ENCODE assay signal across 10 cellular contexts in genomic region chr22:38824587-38824986, GRCh38. TPM values are rescaled to one million over a fixed set of nuclear protein-coding genes. Genes with fewer than 3 reads are reported as not detected.
DNase-seq lines count a peak whose midpoint lies in the region; ATAC-seq and TF ChIP-seq lines count a peak whose summit lies in the region.
"Had no signal": no experiment of that assay in that cellular context is flagged by ENCODE, and none has a peak within 500 bp of the region (broad histone marks: within the 10 kb centered on the region; RNA-seq: fewer than 3 reads in every experiment).

No MANE protein-coding gene starts in this region.

- H3K79me2 ChIP-seq in fibroblast of lung (ENCODE audit: control insufficient read depth, insufficient read depth, low read length) = no peaks in the 10 kb centered on the region

- H4K20me1 ChIP-seq in fibroblast of lung (ENCODE audit: control insufficient read depth, extremely low read depth, insufficient read depth, low read length) = no peaks in the 10 kb centered on the region

- no peak overlapping the region for H3K9ac ChIP-seq in fibroblast of lung (ENCODE audit: insufficient read depth, low read length)

- no peak overlapping the region for H3K27ac Mint-ChIP-seq in nephron progenitor cell

- DNase-seq in Daoy (ENCODE audit: low read depth) = peak; percentile 70
- peak; percentile 71 for DNase-seq in M059J (ENCODE audit: low read depth)
- peak; percentile 27 to 39 for DNase-seq in activated CD4-positive, alpha-beta T cell treated with anti-CD3 and anti-CD28 coated beads, Interleukin-2, amount 50 U/mL, for 48 hours
- peak; percentile 62 to 75 for DNase-seq in fibroblast of lung (ENCODE audit: low read depth in 2 of 2)
- peak; percentile 90 for DNase-seq in nephron progenitor cell
- no peak for DNase-seq in NCI-H128 (lab: John Stamatoyannopoulos, UW; ENCODE audit: unreplicated experiment)
- no peak for DNase-seq in NCI-H1436 (lab: John Stamatoyannopoulos, UW)

- no peaks in the 10 kb centered on the region for H3K36me3 ChIP-seq in fibroblast of lung (ENCODE audit: control insufficient read depth, insufficient read depth, low read length)

- ATAC-seq in HG03175 (IDR thresholded peaks at IDR 0.05; ENCODE audit: unreplicated experiment) = no peak

- no peaks in the 10 kb centered on the region for H3K4me1 ChIP-seq in fibroblast of lung (ENCODE audit: control insufficient read depth, extremely low read depth, insufficient read depth, low read length)

- H3K36me3 Mint-ChIP-seq in nephron progenitor cell (ENCODE audit: low read depth) = no peaks in the 10 kb centered on the region
- H3K36me3 Mint-ChIP-seq: IgD-negative memory B cell had no signal

- H3K4me1 Mint-ChIP-seq in nephron progenitor cell = no peaks in the 10 kb centered on the region

- H3K27me3 Mint-ChIP-seq in nephron progenitor cell (ENCODE audit: low read depth, poor library complexity) = peaks cover 22% of the 10 kb centered on the region

- H3K4me2 ChIP-seq in fibroblast of lung (ENCODE audit: extremely low read depth, insufficient read depth, low read length) = no peak overlapping the region

- H2AFZ ChIP-seq in fibroblast of lung (ENCODE audit: low read length) = no peak overlapping the region

- TF ChIP-seq CTCF in fibroblast of lung (conservative IDR thresholded peaks at IDR 0.05 in 1 of 2, IDR thresholded peaks at IDR 0.05 in 1 of 2; ENCODE audit: low read depth in 1 of 2, low read length in 2 of 2) (peak; percentile 35 to 70), nephron progenitor cell (IDR thresholded peaks at IDR 0.05) (peak; percentile 62)

- no peak overlapping the region for H3K27ac ChIP-seq in fibroblast of lung (ENCODE audit: insufficient read depth, low read length)
- H3K27ac ChIP-seq: skin epidermis had no signal

- H3K4me3 Mint-ChIP-seq in nephron progenitor cell = no peak overlapping the region
- H3K4me3 Mint-ChIP-seq: IgD-negative memory B cell had no signal

- H3K9me3 Mint-ChIP-seq in nephron progenitor cell = no peaks in the 10 kb centered on the region
- H3K9me3 Mint-ChIP-seq: IgD-negative memory B cell had no signal

- peaks cover 1% of the 10 kb centered on the region for H3K27me3 ChIP-seq in fibroblast of lung (ENCODE audit: control insufficient read depth, insufficient read depth, low read length)

- no peak overlapping the region for H3K4me3 ChIP-seq in fibroblast of lung (replicated peaks in 1 of 4; ENCODE audit: control extremely low read depth in 1 of 4, insufficient read depth in 1 of 4, low read depth in 3 of 4, low read length in 4 of 4)
- H3K4me3 ChIP-seq: skin epidermis had no signal

- H3K9me3 ChIP-seq in fibroblast of lung (ENCODE audit: control insufficient read depth, insufficient read depth, low read depth, low read length) = no peaks in the 10 kb centered on the region

RNA-seq across cellular contexts. Expression of gene NPTXR, which starts 19.2 kb away (rescaled TPM):
- total RNA-seq in Daoy (2014; rRNA removed; shearing (Covaris generic)) = 1.5 and 3.7 TPM in 2 replicates
- total RNA-seq in M059J (2014; rRNA removed; shearing (Covaris generic)) = 0.76 and 1.9 TPM in 2 replicates
- 1.0 and 2.0 TPM in 2 replicates for total RNA-seq in fibroblast of lung
- polyA plus RNA-seq in fibroblast of lung = 0.84 and 1.0 TPM in 2 replicates
- 1.2 and 1.4 TPM in 2 replicates for polyA plus RNA-seq in fibroblast of lung (2012)
- polyA minus RNA-seq in fibroblast of lung (ENCODE audit: low replicate concordance) = 2.9 and 3.9 TPM in 2 replicates

RNA-seq across cellular contexts. Expression of gene DNAL4, which starts 30.6 kb away (rescaled TPM):
- 10.7 and 11.6 TPM in 2 replicates for total RNA-seq in Daoy (2014; rRNA removed; shearing (Covaris generic))
- 6.9 and 13.2 TPM in 2 replicates for total RNA-seq in M059J (2014; rRNA removed; shearing (Covaris generic))
- total RNA-seq in fibroblast of lung = 23.4 and 25.1 TPM in 2 replicates
- 9.0 and 13.3 TPM in 2 replicates for polyA plus RNA-seq in fibroblast of lung
- 9.3 and 9.9 TPM in 2 replicates for polyA plus RNA-seq in fibroblast of lung (2012)
- polyA minus RNA-seq in fibroblast of lung (ENCODE audit: low replicate concordance) = 17.9 and 18.1 TPM in 2 replicates

RNA-seq across cellular contexts. Expression of gene CBX6, which starts 47.4 kb away (rescaled TPM):
- 25.5 and 32.5 TPM in 2 replicates for total RNA-seq in Daoy (2014; rRNA removed; shearing (Covaris generic))
- 12.2 and 18.4 TPM in 2 replicates for total RNA-seq in M059J (2014; rRNA removed; shearing (Covaris generic))
- total RNA-seq in fibroblast of lung = 45.7 and 53.8 TPM in 2 replicates
- 20.3 and 25.5 TPM in 2 replicates for polyA plus RNA-seq in fibroblast of lung
- polyA plus RNA-seq in fibroblast of lung (2012) = 43.3 and 49.6 TPM in 2 replicates
- polyA minus RNA-seq in fibroblast of lung (ENCODE audit: low replicate concordance) = 110 and 129 TPM in 2 replicates

Comparison
In these comparisons a context has a peak if more than half of its experiments do, and no peak if none do; other contexts are left out.
1. DNase-seq: peak in Daoy (single experiment), M059J (single experiment), activated CD4-positive, alpha-beta T cell treated with anti-CD3 and anti-CD28 coated beads, Interleukin-2, amount 50 U/mL, for 48 hours (2 of 2), fibroblast of lung (2 of 2) and nephron progenitor cell (single experiment); none in NCI-H128 (single experiment) and NCI-H1436 (single experiment).